ENCODE assay signal across 12 cellular contexts in the genomic region with DNA sequence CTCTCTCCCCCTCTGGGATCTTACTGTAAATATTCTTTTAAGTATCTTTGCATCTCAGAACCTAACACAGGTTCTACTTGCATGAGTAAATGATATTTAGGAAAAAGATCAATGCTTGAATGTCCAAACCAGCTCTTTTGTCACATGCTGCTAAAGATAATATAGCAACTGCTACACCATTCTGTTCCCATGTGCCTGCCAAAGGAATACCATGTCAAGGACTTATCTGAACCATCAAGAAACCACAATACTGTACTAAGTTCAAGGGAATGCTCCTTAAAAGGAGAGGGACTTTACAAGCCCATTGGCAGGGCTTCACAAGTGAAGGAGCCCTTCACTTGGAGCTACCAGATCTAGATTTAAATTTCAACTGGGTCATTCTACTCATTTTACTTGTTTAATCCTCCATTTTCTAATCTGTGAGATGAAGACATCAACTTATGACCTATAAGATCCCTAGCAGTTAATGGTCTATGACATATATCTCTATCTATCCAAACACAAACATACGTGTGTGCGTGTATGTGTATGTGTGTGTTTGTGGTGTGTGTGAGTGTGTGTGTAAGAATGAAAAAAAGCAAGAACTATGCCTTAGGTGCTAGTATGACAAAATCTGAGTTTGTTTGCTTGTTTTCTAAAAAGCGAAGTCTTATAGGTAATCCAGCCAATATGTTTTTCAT. TPM values are rescaled to one million over a fixed set of nuclear protein-coding genes. Genes with fewer than 3 reads are reported as not detected.
A peak's percentile ranks its signal among the peaks of the same experiment; 100 is the strongest.
DNase-seq lines count a peak whose midpoint lies in the region; ATAC-seq and TF ChIP-seq lines count a peak whose summit lies in the region.
"Had no signal": no experiment of that assay in that cellular context is flagged by ENCODE, and none has a peak within 500 bp of the region (broad histone marks: within the 10 kb centered on the region; RNA-seq: fewer than 3 reads in every experiment).

No MANE protein-coding gene starts in this region.

- TF ChIP-seq CTCF in HL-60 (IDR thresholded peaks at IDR 0.05; ENCODE audit: insufficient read depth, low read length): no peak
- TF ChIP-seq CTCF in osteoblast (IDR thresholded peaks at IDR 0.05; ENCODE audit: extremely low read depth, low read depth, low read length): no peak

- H4K20me1 ChIP-seq in osteoblast (ENCODE audit: insufficient read depth, low read length): no peaks in the 10 kb centered on the region

- no peaks in the 10 kb centered on the region for H3K4me1 ChIP-seq in osteoblast (ENCODE audit: insufficient read depth, low read length)

- H3K27ac ChIP-seq in HL-60 (replicated peaks) (peak overlapping the region; percentile 93), osteoblast (ENCODE audit: low read depth, low read length) (no peak overlapping the region)

- ATAC-seq in GM18867 (IDR thresholded peaks at IDR 0.05; ENCODE audit: unreplicated experiment) (peak; percentile 18), HG02571 (IDR thresholded peaks at IDR 0.05; ENCODE audit: unreplicated experiment) (peak; percentile 4), GM21619 (IDR thresholded peaks at IDR 0.05; ENCODE audit: unreplicated experiment) (no peak)

- no peaks in the 10 kb centered on the region for H3K9me3 ChIP-seq in osteoblast (ENCODE audit: low read depth, low read length)
- H3K9me3 ChIP-seq: MG63 had no signal

- H3K4me2 ChIP-seq in osteoblast (ENCODE audit: insufficient read depth, low read length): peak overlapping the region; percentile 8

- H3K79me2 ChIP-seq in osteoblast (ENCODE audit: insufficient read depth, low read length): no peaks in the 10 kb centered on the region

- H3K4me3 ChIP-seq in HL-60 (replicated peaks; ENCODE audit: insufficient read depth, low read length) (no peak overlapping the region), osteoblast (ENCODE audit: insufficient read depth, low read length) (no peak overlapping the region)
- H3K4me3 ChIP-seq: MG63 had no signal

- peak in 1 of 2 experiments; percentile 31 for DNase-seq in HL-60 (ENCODE audit: low read depth in 1 of 2, low spot score in 1 of 2)
- no peak for DNase-seq in osteoblast (ENCODE audit: insufficient read length, low spot score, missing footprints)
- no peak for DNase-seq in occipital lobe (lab: John Stamatoyannopoulos, UW)
- no peak for DNase-seq in T1000 (lab: John Stamatoyannopoulos, UW)
- DNase-seq: amygdala, MG63, NCI-H526 treated with DMSO at 0.1 percent for 48 hours, T-helper 1 cell had no signal

- no peaks in the 10 kb centered on the region for H3K36me3 ChIP-seq in osteoblast (ENCODE audit: insufficient read depth, low read length)
- H3K36me3 ChIP-seq: MG63 had no signal

- H3K27me3 ChIP-seq in HL-60 (ENCODE audit: insufficient read depth, poor library complexity, severe bottlenecking) (no peaks in the 10 kb centered on the region), osteoblast (ENCODE audit: insufficient read depth, low read length) (peaks cover 5% of the 10 kb centered on the region)

- H2AFZ ChIP-seq in osteoblast (ENCODE audit: low read length): no peak overlapping the region

RNA-seq across cellular contexts. Expression of a gene that starts 13.0 kb away (rescaled TPM):
- total RNA-seq in osteoblast (31.5 and 34.2 TPM in 2 replicates), occipital lobe (106 TPM)

RNA-seq across cellular contexts. Expression of a gene that starts 42.2 kb away (rescaled TPM):
- total RNA-seq in osteoblast (not detected in 2 replicates), occipital lobe (not detected)
- total RNA-seq: skeletal muscle tissue had no signal
